Comparison of ENCODE assay signal across 1 cellular context in genomic region chr19:21328885-21329605, GRCh38.
A peak's percentile ranks its signal among the peaks of the same experiment; 100 is the strongest.
TF ChIP-seq lines count a peak whose summit lies in the region.

Gene ZNF708, minus strand, starts transcription at chr19:21329410. Its CDS starts 198 bp downstream, at chr19:21329212.

TF ChIP-seq in HepG2, 621 proteins besides CTCF, POLR2A, EP300 and RAD21 (continued from another document and continues in another):
- TF ChIP-seq ZNF574 (CRISPR knock-in tag; IDR thresholded peaks at IDR 0.05) (peak; percentile 75), KLF16 (CRISPR knock-in tag; IDR thresholded peaks at IDR 0.05) (peak in 1 of 2 experiments; percentile 53; a peak in 1 of 4 replicates), ZNF614 (CRISPR knock-in tag; IDR thresholded peaks at IDR 0.05; ENCODE audit: borderline replicate concordance) (no peak), NFKB2 (CRISPR knock-in tag; IDR thresholded peaks at IDR 0.05; ENCODE audit: borderline replicate concordance) (0 out of 2 replicates have a peak, but pooled peaks have one; percentile 73), USF2 (IDR thresholded peaks at IDR 0.05; ENCODE audit: low read depth, low read length) (no peak), USF2 (CRISPR knock-in tag; IDR thresholded peaks at IDR 0.05; ENCODE audit: borderline replicate concordance) (no peak), ZNF580 (CRISPR knock-in tag; IDR thresholded peaks at IDR 0.05; ENCODE audit: borderline replicate concordance, low read depth) (no peak), KLF12 (CRISPR knock-in tag; IDR thresholded peaks at IDR 0.05; ENCODE audit: borderline replicate concordance) (peak; percentile 64; the same call in 1 of the 2 replicates), CREB1 (IDR thresholded peaks at IDR 0.05) (peak; percentile 30; the same call in 1 of the 2 replicates), CREB1 (CRISPR knock-in tag; IDR thresholded peaks at IDR 0.05) (peak; percentile 58), IRF2 (CRISPR knock-in tag; IDR thresholded peaks at IDR 0.05) (0 out of 2 replicates have a peak, but pooled peaks have one; percentile 22), ZNF275 (CRISPR knock-in tag; IDR thresholded peaks at IDR 0.05; ENCODE audit: borderline replicate concordance) (peak; percentile 65; the same call in 1 of the 2 replicates), ZNF710 (CRISPR knock-in tag; IDR thresholded peaks at IDR 0.05; ENCODE audit: borderline replicate concordance) (peak; percentile 28; the same call in 1 of the 2 replicates), HNRNPL (IDR thresholded peaks at IDR 0.05; ENCODE audit: low read depth, low read length) (no peak), ZBED4 (CRISPR knock-in tag; IDR thresholded peaks at IDR 0.05; ENCODE audit: borderline replicate concordance) (0 out of 2 replicates have a peak, but pooled peaks have one; percentile 6), THRA (CRISPR knock-in tag; IDR thresholded peaks at IDR 0.05; ENCODE audit: borderline replicate concordance) (no peak), POGZ (CRISPR knock-in tag; IDR thresholded peaks at IDR 0.05) (peak; percentile 78), STAG1 (CRISPR knock-in tag; IDR thresholded peaks at IDR 0.05) (no peak), SRY (CRISPR knock-in tag; IDR thresholded peaks at IDR 0.05) (peak; percentile 64; the same call in 1 of the 2 replicates), NFYB (CRISPR knock-in tag; IDR thresholded peaks at IDR 0.05) (peak; percentile 76), NFE2L1 (CRISPR knock-in tag; IDR thresholded peaks at IDR 0.05; ENCODE audit: borderline replicate concordance) (no peak), EZH2 (conservative IDR thresholded peaks at IDR 0.05; ENCODE audit: low read depth, low read length) (no peak), GATAD1 (CRISPR knock-in tag; IDR thresholded peaks at IDR 0.05) (peak; percentile 59), ARID5B (CRISPR knock-in tag; IDR thresholded peaks at IDR 0.05) (peak; percentile 47; the same call in 1 of the 2 replicates), SMAD3 (CRISPR knock-in tag; IDR thresholded peaks at IDR 0.05) (peak; percentile 56; the same call in 1 of the 2 replicates), ZSCAN20 (CRISPR knock-in tag; IDR thresholded peaks at IDR 0.05; ENCODE audit: borderline replicate concordance) (no peak), ZBTB37 (CRISPR knock-in tag; IDR thresholded peaks at IDR 0.05) (no peak)
